Comparison of ENCODE assay signal across 27 cellular contexts in genomic region chr6:39956951-39957350, GRCh38.
A peak's percentile ranks its signal among the peaks of the same experiment; 100 is the strongest.
DNase-seq lines count a peak whose midpoint lies in the region; ATAC-seq and TF ChIP-seq lines count a peak whose summit lies in the region.
"Had no signal": no experiment of that assay in that cellular context is flagged by ENCODE, and none has a peak within 500 bp of the region (broad histone marks: within the 10 kb centered on the region; RNA-seq: fewer than 3 reads in every experiment).

No MANE protein-coding gene starts in this region.

- TF ChIP-seq CTCF in choroid plexus epithelial cell (conservative IDR thresholded peaks at IDR 0.05; ENCODE audit: low read depth, low read length), result no peak

- DNase-seq in EL (peak; percentile 27), NCI-H226 (peak; percentile 29), choroid plexus epithelial cell (ENCODE audit: low read depth) (peak; percentile 78), kidney tubule cell (ENCODE audit: low spot score) (peak; percentile 38), activated T-cell treated with anti-CD3 and anti-CD28 coated beads for 4 hours (no peak), HuH-7.5 (ENCODE audit: low spot score) (no peak), KG1 (lab: John Stamatoyannopoulos, UW) (no peak)
- DNase-seq: activated CD4-positive, alpha-beta T cell treated with anti-CD3 and anti-CD28 coated beads for 4 hours; activated effector memory CD4-positive, alpha-beta T cell treated with Interleukin-2 at 50 U/mL for 16 hours; activated naive CD8-positive, alpha-beta T cell treated with anti-CD3 and anti-CD28 coated beads for 36 hours; aorta; CD4-positive, alpha-beta memory T cell; effector CD4-positive, alpha-beta T cell; gastrocnemius medialis; GOT3; HFFc6; mesenchymal stem cell; NCI-H1417 treated with DMSO at 0.1 percent for 48 hours; NCI-H446 treated with DMSO at 0.1 percent for 48 hours; NCI-H82; psoas muscle; SK-N-SH; stimulated activated naive CD8-positive, alpha-beta T cell treated with anti-CD3 and anti-CD28 coated beads, Interleukin-15, Interleukin-2, amounts not matched to agents 100 U/mL and 50 U/mL, for 24 hours; T-helper 17 cell; testis; uterus had no signal

- no peak overlapping the region for H3K4me3 ChIP-seq in choroid plexus epithelial cell (ENCODE audit: low read depth, low read length)
- H3K4me3 ChIP-seq: gastrocnemius medialis, psoas muscle, testis, uterus had no signal

- no peak for ATAC-seq in HG03354 (IDR thresholded peaks at IDR 0.05; ENCODE audit: poor library complexity, severe bottlenecking, unreplicated experiment)
- ATAC-seq: gastrocnemius medialis; psoas muscle; stimulated activated naive CD8-positive, alpha-beta T cell treated with anti-CD3 and anti-CD28 coated beads, Interleukin-15, Interleukin-2, amounts not matched to agents 100 U/mL and 50 U/mL, for 24 hours; T-helper 17 cell had no signal

Comparison
In these comparisons a context has a peak if more than half of its experiments do, and no peak if none do; other contexts are left out.
1. DNase-seq: peak in EL (single experiment), NCI-H226 (single experiment), choroid plexus epithelial cell (single experiment) and kidney tubule cell (single experiment); none in activated T-cell treated with anti-CD3 and anti-CD28 coated beads for 4 hours (single experiment), HuH-7.5 (single experiment) and KG1 (single experiment).